In the genomic region with DNA sequence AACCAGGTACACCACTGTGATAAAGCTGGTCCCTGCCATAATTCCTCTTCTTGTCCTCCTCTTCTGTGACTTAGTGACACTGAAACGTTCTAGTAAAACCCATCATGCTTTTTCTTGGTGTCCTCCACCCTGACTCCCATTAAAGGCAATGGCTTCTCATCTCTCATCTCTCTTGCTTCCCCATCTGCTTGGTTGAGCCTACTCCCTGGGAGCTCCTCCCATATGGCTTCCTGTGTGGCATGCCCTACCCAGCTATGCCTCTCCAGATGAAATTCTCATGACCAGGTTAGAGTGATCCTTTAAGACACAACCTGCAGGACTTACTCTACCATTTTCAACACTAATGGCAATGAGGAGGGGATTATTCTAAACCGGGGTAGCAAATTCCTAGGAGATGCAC, we compare ENCODE assay signal across 19 cellular contexts. TPM values are rescaled to one million over a fixed set of nuclear protein-coding genes. Genes with fewer than 3 reads are reported as not detected.
DNase-seq lines count a peak whose midpoint lies in the region; ATAC-seq and TF ChIP-seq lines count a peak whose summit lies in the region.
"Had no signal": no experiment of that assay in that cellular context is flagged by ENCODE, and none has a peak within 500 bp of the region (broad histone marks: within the 10 kb centered on the region; RNA-seq: fewer than 3 reads in every experiment).

No MANE protein-coding gene starts in this region.

- no peak overlapping the region for H3K4me3 ChIP-seq in dorsolateral prefrontal cortex

- H3K4me3 Mint-ChIP-seq in T-helper 1 cell treated with Interleukin-12 subunit alpha and Interleukin-12 subunit beta and Interleukin-4 antibody, amounts not matched to agents 30 μg/mL and 1 μg/mL, for 36 hours = peak overlapping the region; percentile 63
- H3K4me3 Mint-ChIP-seq in stimulated activated naive CD8-positive, alpha-beta T cell treated with anti-CD3 and anti-CD28 coated beads, Interleukin-15, Interleukin-2, amounts not matched to agents 100 ng/mL and 50 ng/mL, for 24 hours = no peak overlapping the region
- H3K4me3 Mint-ChIP-seq in activated T-helper 2 cell treated with anti-CD3 and anti-CD28 coated beads, Interferon-gamma antibody, Interleukin-2, Interleukin-4, amounts not matched to agents 10 μg/mL and 5 μg/mL and 100 μg/mL, durations not matched to agents 14 hours and 24 hours and 36 hours (ENCODE audit: low read depth) = peak overlapping the region; percentile 19
- no peak overlapping the region for H3K4me3 Mint-ChIP-seq in nephron progenitor cell
- H3K4me3 Mint-ChIP-seq: memory B cell had no signal

- no peaks in the 10 kb centered on the region for H3K27me3 Mint-ChIP-seq in T-helper 1 cell treated with Interleukin-12 subunit alpha and Interleukin-12 subunit beta and Interleukin-4 antibody, amounts not matched to agents 30 μg/mL and 1 μg/mL, for 36 hours (ENCODE audit: low read depth)
- H3K27me3 Mint-ChIP-seq in stimulated activated naive CD8-positive, alpha-beta T cell treated with anti-CD3 and anti-CD28 coated beads, Interleukin-15, Interleukin-2, amounts not matched to agents 100 ng/mL and 50 ng/mL, for 24 hours = no peaks in the 10 kb centered on the region
- no peaks in the 10 kb centered on the region for H3K27me3 Mint-ChIP-seq in activated T-helper 2 cell treated with anti-CD3 and anti-CD28 coated beads, Interferon-gamma antibody, Interleukin-2, Interleukin-4, amounts not matched to agents 10 μg/mL and 5 μg/mL and 100 μg/mL, durations not matched to agents 14 hours and 24 hours and 36 hours (ENCODE audit: low read depth)
- no peaks in the 10 kb centered on the region for H3K27me3 Mint-ChIP-seq in nephron progenitor cell (ENCODE audit: low read depth, poor library complexity)

- H3K27me3 ChIP-seq in dorsolateral prefrontal cortex = no peaks in the 10 kb centered on the region

- no peak overlapping the region for H3K27ac ChIP-seq in dorsolateral prefrontal cortex
- H3K27ac ChIP-seq: WERI-Rb-1 had no signal

- TF ChIP-seq CTCF in nephron progenitor cell (IDR thresholded peaks at IDR 0.05) (no peak), dorsolateral prefrontal cortex (IDR thresholded peaks at IDR 0.05 in 54 of 56, conservative IDR thresholded peaks at IDR 0.05 in 2 of 56; ENCODE audit: low read depth in 1 of 56, partially characterized antibody in 56 of 56) (no peak)

- H3K9me3 Mint-ChIP-seq in T-helper 1 cell treated with Interleukin-12 subunit alpha and Interleukin-12 subunit beta and Interleukin-4 antibody, amounts not matched to agents 30 μg/mL and 1 μg/mL, for 36 hours = peaks cover 18% of the 10 kb centered on the region
- H3K9me3 Mint-ChIP-seq in stimulated activated naive CD8-positive, alpha-beta T cell treated with anti-CD3 and anti-CD28 coated beads, Interleukin-15, Interleukin-2, amounts not matched to agents 100 ng/mL and 50 ng/mL, for 24 hours = peaks cover 8% of the 10 kb centered on the region
- peaks cover 21% of the 10 kb centered on the region for H3K9me3 Mint-ChIP-seq in activated T-helper 2 cell treated with anti-CD3 and anti-CD28 coated beads, Interferon-gamma antibody, Interleukin-2, Interleukin-4, amounts not matched to agents 10 μg/mL and 5 μg/mL and 100 μg/mL, durations not matched to agents 14 hours and 24 hours and 36 hours
- peaks cover 8% of the 10 kb centered on the region for H3K9me3 Mint-ChIP-seq in nephron progenitor cell
- H3K9me3 Mint-ChIP-seq: memory B cell had no signal

- ATAC-seq in stimulated activated naive CD8-positive, alpha-beta T cell treated with anti-CD3 and anti-CD28 coated beads, Interleukin-15, Interleukin-2, amounts not matched to agents 100 U/mL and 50 U/mL, for 24 hours = no peak
- ATAC-seq: HCT116, right cardiac atrium had no signal

- no peak for DNase-seq in T-helper 1 cell
- DNase-seq in stimulated activated naive CD8-positive, alpha-beta T cell treated with anti-CD3 and anti-CD28 coated beads, Interleukin-15, Interleukin-2, amounts not matched to agents 100 U/mL and 50 U/mL, for 24 hours = no peak
- DNase-seq in activated T-helper 2 cell treated with anti-CD3 and anti-CD28 coated beads, Interferon-gamma antibody, Interleukin-2, Interleukin-4, amounts not matched to agents 10 μg/mL and 5 μg/mL and 100 μg/mL, durations not matched to agents 14 hours and 24 hours and 36 hours (ENCODE audit: low spot score) = no peak
- DNase-seq in OCI-M2 (lab: John Stamatoyannopoulos, UW; ENCODE audit: unreplicated experiment) = no peak
- no peak for DNase-seq in nephron progenitor cell
- no peak for DNase-seq in dorsolateral prefrontal cortex
- DNase-seq: NCI-H2081 treated with DMSO at 0.1 percent for 48 hours, right cardiac atrium, WERI-Rb-1 had no signal

- peaks cover 57% of the 10 kb centered on the region for H3K36me3 Mint-ChIP-seq in T-helper 1 cell treated with Interleukin-12 subunit alpha and Interleukin-12 subunit beta and Interleukin-4 antibody, amounts not matched to agents 30 μg/mL and 1 μg/mL, for 36 hours (ENCODE audit: low read depth)
- H3K36me3 Mint-ChIP-seq in stimulated activated naive CD8-positive, alpha-beta T cell treated with anti-CD3 and anti-CD28 coated beads, Interleukin-15, Interleukin-2, amounts not matched to agents 100 ng/mL and 50 ng/mL, for 24 hours (ENCODE audit: low read depth) = peaks cover 47% of the 10 kb centered on the region
- H3K36me3 Mint-ChIP-seq in activated T-helper 2 cell treated with anti-CD3 and anti-CD28 coated beads, Interferon-gamma antibody, Interleukin-2, Interleukin-4, amounts not matched to agents 10 μg/mL and 5 μg/mL and 100 μg/mL, durations not matched to agents 14 hours and 24 hours and 36 hours (ENCODE audit: low read depth) = peaks cover 80% of the 10 kb centered on the region
- H3K36me3 Mint-ChIP-seq in nephron progenitor cell (ENCODE audit: low read depth) = no peaks in the 10 kb centered on the region
- H3K36me3 Mint-ChIP-seq: memory B cell had no signal

- intact Hi-C loops in activated T-helper 2 cell treated with anti-CD3 and anti-CD28 coated beads, Interferon-gamma antibody, Interleukin-2, Interleukin-4, amounts not matched to agents 10 μg/mL and 5 μg/mL and 100 μg/mL, durations not matched to agents 14 hours and 24 hours and 36 hours (cut with micrococcal nuclease) = loop anchor here (5.0 kb wide), 1 partner anchor 36 kb away; no protein-coding TSS in a partner anchor
- intact Hi-C loops in dorsolateral prefrontal cortex (cut with DNase I) = no loop called here

- H3K27ac Mint-ChIP-seq in T-helper 1 cell treated with Interleukin-12 subunit alpha and Interleukin-12 subunit beta and Interleukin-4 antibody, amounts not matched to agents 30 μg/mL and 1 μg/mL, for 36 hours = peak overlapping the region; percentile 79
- H3K27ac Mint-ChIP-seq in stimulated activated naive CD8-positive, alpha-beta T cell treated with anti-CD3 and anti-CD28 coated beads, Interleukin-15, Interleukin-2, amounts not matched to agents 100 ng/mL and 50 ng/mL, for 24 hours = peak overlapping the region; percentile 27
- peak overlapping the region; percentile 26 for H3K27ac Mint-ChIP-seq in activated T-helper 2 cell treated with anti-CD3 and anti-CD28 coated beads, Interferon-gamma antibody, Interleukin-2, Interleukin-4, amounts not matched to agents 10 μg/mL and 5 μg/mL and 100 μg/mL, durations not matched to agents 14 hours and 24 hours and 36 hours
- no peak overlapping the region for H3K27ac Mint-ChIP-seq in nephron progenitor cell
- H3K27ac Mint-ChIP-seq: memory B cell had no signal

- peaks cover 63% of the 10 kb centered on the region for H3K4me1 Mint-ChIP-seq in T-helper 1 cell treated with Interleukin-12 subunit alpha and Interleukin-12 subunit beta and Interleukin-4 antibody, amounts not matched to agents 30 μg/mL and 1 μg/mL, for 36 hours (ENCODE audit: low read depth)
- H3K4me1 Mint-ChIP-seq in stimulated activated naive CD8-positive, alpha-beta T cell treated with anti-CD3 and anti-CD28 coated beads, Interleukin-15, Interleukin-2, amounts not matched to agents 100 ng/mL and 50 ng/mL, for 24 hours (ENCODE audit: low read depth) = peaks cover 58% of the 10 kb centered on the region
- peaks cover 66% of the 10 kb centered on the region for H3K4me1 Mint-ChIP-seq in activated T-helper 2 cell treated with anti-CD3 and anti-CD28 coated beads, Interferon-gamma antibody, Interleukin-2, Interleukin-4, amounts not matched to agents 10 μg/mL and 5 μg/mL and 100 μg/mL, durations not matched to agents 14 hours and 24 hours and 36 hours (ENCODE audit: low read depth)
- no peaks in the 10 kb centered on the region for H3K4me1 Mint-ChIP-seq in nephron progenitor cell

RNA-seq across cellular contexts. Expression of a gene that starts 6.3 kb away (rescaled TPM):
- 25.1 and 28.7 TPM in 2 replicates for total RNA-seq in activated T-helper 2 cell treated with anti-CD3 and anti-CD28 coated beads, Interferon-gamma antibody, Interleukin-2, Interleukin-4, amounts not matched to agents 10 μg/mL and 5 μg/mL and 100 μg/mL, durations not matched to agents 14 hours and 24 hours and 36 hours
- 1 to 10 TPM in 10 of 120 experiments, under 1 TPM in 29, not detected in 81; 0.32 to 2.1 (median 0.69) TPM for total RNA-seq in dorsolateral prefrontal cortex
- total RNA-seq: G401, glomerular endothelial cell, myocyte, OCI-LY7, osteocyte, subcutaneous adipose tissue had no signal

RNA-seq across cellular contexts. Expression of a gene that starts 31.5 kb away (rescaled TPM):
- 0.67 and 1.6 TPM in 2 replicates for total RNA-seq in activated T-helper 2 cell treated with anti-CD3 and anti-CD28 coated beads, Interferon-gamma antibody, Interleukin-2, Interleukin-4, amounts not matched to agents 10 μg/mL and 5 μg/mL and 100 μg/mL, durations not matched to agents 14 hours and 24 hours and 36 hours
- 10 to 100 TPM in 70 of 120 experiments, 1 to 10 TPM in 23, under 1 TPM in 21, not detected in 6; 0.30 to 80.1 (median 26.2) TPM for total RNA-seq in dorsolateral prefrontal cortex
- total RNA-seq: OCI-LY7 had no signal

Comparison
In these comparisons a context has a peak if more than half of its experiments do, and no peak if none do; other contexts are left out.
1. H3K4me3 Mint-ChIP-seq: peak in T-helper 1 cell treated with Interleukin-12 subunit alpha and Interleukin-12 subunit beta and Interleukin-4 antibody, amounts not matched to agents 30 μg/mL and 1 μg/mL, for 36 hours (single experiment) and activated T-helper 2 cell treated with anti-CD3 and anti-CD28 coated beads, Interferon-gamma antibody, Interleukin-2, Interleukin-4, amounts not matched to agents 10 μg/mL and 5 μg/mL and 100 μg/mL, durations not matched to agents 14 hours and 24 hours and 36 hours (single experiment); none in stimulated activated naive CD8-positive, alpha-beta T cell treated with anti-CD3 and anti-CD28 coated beads, Interleukin-15, Interleukin-2, amounts not matched to agents 100 ng/mL and 50 ng/mL, for 24 hours (single experiment) and nephron progenitor cell (single experiment).